In genomic region chr19:41649827-41650226, GRCh38 we compare ENCODE assay signal across 24 cellular contexts. TPM values are rescaled to one million over a fixed set of nuclear protein-coding genes. Genes with fewer than 3 reads are reported as not detected.
"Had no signal": no experiment of that assay in that cellular context is flagged by ENCODE, and none has a peak within 500 bp of the region (broad histone marks: within the 10 kb centered on the region; RNA-seq: fewer than 3 reads in every experiment).

No MANE protein-coding gene starts in this region.

- H3K9ac ChIP-seq: parathyroid adenoma had no signal

- H3K4me3 ChIP-seq: left ventricle myocardium inferior, upper lobe of right lung had no signal

- ATAC-seq: activated naive CD4-positive, alpha-beta T cell treated with anti-CD3 and anti-CD28 coated beads, Interleukin-2, amount 50 U/mL, for 72 hours; foreskin keratinocyte; right cardiac atrium; stimulated activated naive CD8-positive, alpha-beta T cell treated with anti-CD3 and anti-CD28 coated beads, Interleukin-15, Interleukin-2, amounts not matched to agents 100 U/mL and 50 U/mL, for 24 hours; upper lobe of right lung; WTC11 had no signal

- H3K27ac ChIP-seq: brain microvascular endothelial cell, foreskin keratinocyte, left ventricle myocardium inferior, parathyroid adenoma, upper lobe of right lung had no signal

- DNase-seq: activated gamma-delta T cell treated with Interleukin-2 at 50 U/mL for 16 hours; activated T-cell treated with anti-CD3 and anti-CD28 coated beads, Interleukin-2, amount 50 U/mL, for 1 hour; aorta; brain microvascular endothelial cell; central memory CD4-positive, alpha-beta T cell; cortex of kidney; erythroblast; foreskin keratinocyte; kidney; left ventricle myocardium inferior; right cardiac atrium; stimulated activated CD4-positive, alpha-beta T cell treated with anti-CD3 and anti-CD28 coated beads, Interleukin-12 subunit alpha, Interleukin-12 subunit beta, amount 100 ng/mL, for 4 hours; stimulated activated CD4-positive, alpha-beta T cell treated with anti-CD3 and anti-CD28 coated beads, Interleukin-4, amount 100 ng/mL, for 4 hours; stimulated activated naive CD8-positive, alpha-beta T cell treated with anti-CD3 and anti-CD28 coated beads, Interleukin-15, Interleukin-2, amounts not matched to agents 100 U/mL and 50 U/mL, for 24 hours; T1000; upper lobe of right lung had no signal

- H3K27me3 ChIP-seq: brain microvascular endothelial cell had no signal

- H3K4me1 ChIP-seq: foreskin keratinocyte, left ventricle myocardium inferior, parathyroid adenoma, upper lobe of right lung had no signal

- H3K79me2 ChIP-seq: parathyroid adenoma had no signal

- H2AFZ ChIP-seq: parathyroid adenoma had no signal

- H3K9me3 ChIP-seq: upper lobe of right lung had no signal

- H3K36me3 ChIP-seq: brain microvascular endothelial cell, left ventricle myocardium inferior, upper lobe of right lung had no signal

RNA-seq across cellular contexts. Expression of gene CEACAM4, which starts 23.0 kb away (rescaled TPM):
- total RNA-seq: activated naive CD4-positive, alpha-beta T cell treated with anti-CD3 and anti-CD28 coated beads, Interleukin-2, amount 50 U/mL, for 72 hours; foreskin keratinocyte; glomerular endothelial cell; lung microvascular endothelial cell; myocyte; pulmonary artery endothelial cell; T-helper 1 cell treated with Interleukin-12 subunit alpha and Interleukin-12 subunit beta and Interleukin-4 antibody, amounts not matched to agents 30 ng/mL and 1 ng/mL, for 36 hours; WTC11 had no signal

RNA-seq across cellular contexts. Expression of gene CEACAM7, which starts 38.2 kb away (rescaled TPM):
- total RNA-seq: activated naive CD4-positive, alpha-beta T cell treated with anti-CD3 and anti-CD28 coated beads, Interleukin-2, amount 50 U/mL, for 72 hours; foreskin keratinocyte; glomerular endothelial cell; myocyte; pulmonary artery endothelial cell; right cardiac atrium; T-helper 1 cell treated with Interleukin-12 subunit alpha and Interleukin-12 subunit beta and Interleukin-4 antibody, amounts not matched to agents 30 ng/mL and 1 ng/mL, for 36 hours; upper lobe of right lung had no signal

RNA-seq across cellular contexts. Expression of gene CEACAM5, which starts 58.6 kb away (rescaled TPM):
- total RNA-seq: activated naive CD4-positive, alpha-beta T cell treated with anti-CD3 and anti-CD28 coated beads, Interleukin-2, amount 50 U/mL, for 72 hours; foreskin keratinocyte; glomerular endothelial cell; kidney; lung microvascular endothelial cell; myocyte; pulmonary artery endothelial cell; right cardiac atrium; T-helper 1 cell treated with Interleukin-12 subunit alpha and Interleukin-12 subunit beta and Interleukin-4 antibody, amounts not matched to agents 30 ng/mL and 1 ng/mL, for 36 hours had no signal
